In the genomic region with DNA sequence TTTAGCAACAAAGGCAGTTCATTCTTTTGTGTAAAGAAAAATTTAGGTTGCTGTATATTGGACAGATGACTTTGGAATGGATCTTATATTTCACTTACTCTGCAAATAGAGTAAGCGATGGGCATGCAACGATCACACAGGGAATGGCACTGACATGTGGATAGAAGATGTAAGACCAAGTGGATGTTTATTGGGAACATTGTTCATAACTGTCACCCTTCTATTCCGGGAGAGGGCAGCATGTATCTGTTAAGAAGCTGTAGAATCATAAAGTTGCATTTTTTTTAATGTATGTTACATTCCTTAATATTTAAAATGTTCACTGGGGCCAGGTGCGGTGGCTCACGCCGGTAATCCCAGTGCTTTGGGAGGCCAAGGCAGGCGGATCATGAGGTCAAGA, we compare ENCODE assay signal across 22 cellular contexts. TPM values are rescaled to one million over a fixed set of nuclear protein-coding genes. Genes with fewer than 3 reads are reported as not detected.
DNase-seq lines count a peak whose midpoint lies in the region; ATAC-seq and TF ChIP-seq lines count a peak whose summit lies in the region.
"Had no signal": no experiment of that assay in that cellular context is flagged by ENCODE, and none has a peak within 500 bp of the region (broad histone marks: within the 10 kb centered on the region; RNA-seq: fewer than 3 reads in every experiment).

No MANE protein-coding gene starts in this region.

- H3K27me3 ChIP-seq in BJ (ENCODE audit: control insufficient read depth, insufficient read depth, low read length) (no peaks in the 10 kb centered on the region), left lung (no peaks in the 10 kb centered on the region)
- H3K27me3 ChIP-seq: BE2C had no signal

- POLR2A ChIA-PET in BJ (lab: Charles Lee), result no interaction called here

- no peak overlapping the region for H3K27ac ChIP-seq in left lung

- H3K4me1 Mint-ChIP-seq in T-helper 17 cell, result peaks cover 10% of the 10 kb centered on the region

- H3K9me3 ChIP-seq in T-helper 17 cell (ENCODE audit: control insufficient read depth, low read length, poor library complexity, severe bottlenecking) (no peaks in the 10 kb centered on the region), left lung (no peaks in the 10 kb centered on the region)
- H3K9me3 ChIP-seq: BE2C, HAP-1 had no signal

- H3K36me3 Mint-ChIP-seq in T-helper 17 cell (ENCODE audit: low read depth), result peaks cover 13% of the 10 kb centered on the region

- peak overlapping the region; percentile 39 for H3K27ac Mint-ChIP-seq in T-helper 17 cell
- H3K27ac Mint-ChIP-seq: CD4-positive, alpha-beta memory T cell; HFFc6 had no signal

- 0 out of 2 replicates have a peak, but pooled peaks have one; percentile 2 for TF ChIP-seq CTCF in BJ (IDR thresholded peaks at IDR 0.05; ENCODE audit: insufficient read depth, low read depth, low read length)
- TF ChIP-seq CTCF in left lung (IDR thresholded peaks at IDR 0.05), result no peak

- no peaks in the 10 kb centered on the region for H3K4me1 ChIP-seq in left lung
- H3K4me1 ChIP-seq: BE2C, HAP-1 had no signal

- no peak overlapping the region for H3K4me3 ChIP-seq in BJ (ENCODE audit: low read depth, low read length)
- no peak overlapping the region for H3K4me3 ChIP-seq in left lung
- H3K4me3 ChIP-seq: HAP-1 had no signal

- DNase-seq in BJ (ENCODE audit: low read depth) (no peak), T-helper 17 cell (no peak), left lobe of liver (ENCODE audit: low spot score) (no peak), GM19238 (ENCODE audit: insufficient read length, low spot score) (no peak), left lung (no peak)
- DNase-seq: AML-193; BE2C; C1 segment of cervical spinal cord; Calu3; CD4-positive, alpha-beta memory T cell; COR-L47; DMS53; DMS79 treated with DMSO at 0.1 percent for 48 hours; GF-D8; GOT3; HFFc6 had no signal

- intact Hi-C loops in left lung (cut with DNase I), result no loop called here

- ATAC-seq in T-helper 17 cell, result no peak
- ATAC-seq in left lobe of liver, result peak; percentile 47
- no peak for ATAC-seq in GM18502 (IDR thresholded peaks at IDR 0.05; ENCODE audit: poor library complexity, unreplicated experiment)
- no peak for ATAC-seq in HG03039 (IDR thresholded peaks at IDR 0.05; ENCODE audit: unreplicated experiment)
- no peak for ATAC-seq in left lung

- no peak overlapping the region for H3K4me3 Mint-ChIP-seq in T-helper 17 cell
- H3K4me3 Mint-ChIP-seq: CD4-positive, alpha-beta memory T cell; HFFc6 had no signal

- no peaks in the 10 kb centered on the region for H3K27me3 Mint-ChIP-seq in T-helper 17 cell
- H3K27me3 Mint-ChIP-seq: CD4-positive, alpha-beta memory T cell had no signal

- CTCF ChIA-PET in BJ (lab: Yijun Ruan, JAX), result interaction anchor here (0.6 to 1.9 kb wide), 5 partner anchors 14 to 109 kb away, joined by 3 to 6 read pairs (median 3); no protein-coding TSS in a partner anchor

- H3K36me3 ChIP-seq in BJ (ENCODE audit: control insufficient read depth, insufficient read depth, low read length) (no peaks in the 10 kb centered on the region; the same call in 1 of the 2 replicates), left lung (peaks cover 0 to 83% of the 10 kb centered on the region in 2 donors)

RNA-seq across cellular contexts. Expression of gene HPS3, which starts 41.2 kb away (rescaled TPM):
- polyA plus RNA-seq in BJ (2011; rRNA removed), result 14.6 and 20.0 TPM in 2 replicates
- polyA minus RNA-seq in BJ (2011; rRNA and poly(A)+ RNA removed), result 10.4 and 11.7 TPM in 2 replicates
- 10 to 100 TPM; 12.7 to 12.9 TPM for total RNA-seq in T-helper 17 cell
- 5.1 TPM for total RNA-seq in left lobe of liver
- 10 to 100 TPM; 26.2 to 28.7 TPM for total RNA-seq in left lung

RNA-seq across cellular contexts. Expression of gene CP, which starts 51.0 kb away (rescaled TPM):
- 0.07 TPM in 1 of 2 replicates, not detected in the other for polyA plus RNA-seq in BJ (2011; rRNA removed)
- not detected in 2 replicates for polyA minus RNA-seq in BJ (2011; rRNA and poly(A)+ RNA removed)
- total RNA-seq in T-helper 17 cell (not detected), left lobe of liver (1,073 TPM), left lung (10 to 100 TPM in 1 of 2 donors, 1 to 10 TPM in 1; 5.8 to 15.4 TPM)
- total RNA-seq: A172; A673; CD4-positive, alpha-beta memory T cell; Daoy; HFFc6 had no signal

Comparison
In these comparisons a context has a peak if more than half of its experiments do, and no peak if none do; other contexts are left out.
1. RNA of gene CP, which starts 51.0 kb away (total RNA-seq): 1,073 TPM in left lobe of liver (single experiment); 5.8 to 15.4 TPM in left lung and not detected in T-helper 17 cell; every median in the first group is over 10 times any median in the second.